In the genomic region with DNA sequence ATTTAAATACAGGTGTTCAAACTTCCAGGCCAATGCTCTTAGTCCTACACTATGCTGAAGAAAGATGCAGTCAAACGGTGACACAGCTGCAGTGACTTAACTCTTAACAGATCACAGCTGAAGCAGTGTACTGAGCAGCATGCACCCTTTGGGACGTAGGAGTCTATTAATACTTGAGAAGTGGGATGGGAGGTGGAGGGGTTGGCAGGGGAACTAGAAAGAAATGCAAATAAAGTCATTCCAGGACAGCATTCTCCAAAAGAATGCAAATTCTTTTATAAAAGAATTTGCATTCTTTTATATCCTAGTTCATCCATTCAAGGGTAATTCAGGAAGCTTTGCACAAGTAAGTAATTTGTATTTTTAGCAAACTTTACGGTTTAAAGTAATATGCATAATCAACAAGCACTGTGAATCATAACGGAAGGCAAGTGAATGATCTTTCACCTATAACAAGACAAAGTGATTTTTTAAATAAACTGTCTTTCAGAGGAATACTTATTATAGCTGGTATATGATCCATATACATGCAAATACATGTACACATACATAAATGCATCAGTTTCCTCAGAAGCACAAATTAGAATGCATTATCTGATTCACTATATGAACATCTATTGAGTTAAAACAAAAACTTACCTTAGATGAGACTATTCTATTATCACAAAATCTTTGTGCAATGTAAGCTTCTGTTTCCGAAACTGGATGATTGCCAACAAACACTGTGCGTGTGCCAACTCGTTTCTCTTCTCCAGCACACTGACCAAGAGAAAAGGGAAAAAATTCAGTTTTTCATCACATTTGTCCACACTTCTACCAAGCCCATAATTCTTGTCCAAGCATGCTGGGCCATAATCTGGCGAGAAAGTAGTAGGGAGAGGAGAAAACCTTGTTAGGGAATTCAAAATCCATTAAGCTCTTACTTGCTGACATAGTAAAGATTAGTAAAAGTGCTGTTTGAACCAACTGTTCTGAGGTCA, we compare ENCODE assay signal across 10 cellular contexts.
DNase-seq lines count a peak whose midpoint lies in the region; ATAC-seq and TF ChIP-seq lines count a peak whose summit lies in the region.
"Had no signal": no experiment of that assay in that cellular context is flagged by ENCODE, and none has a peak within 500 bp of the region (broad histone marks: within the 10 kb centered on the region; RNA-seq: fewer than 3 reads in every experiment).

No MANE protein-coding gene starts in this region.

- intact Hi-C loops in activated T-helper 1 cell treated with anti-CD3 and anti-CD28 coated beads, Interleukin-12 subunit alpha, Interleukin-12 subunit beta, Interleukin-2, Interleukin-4 antibody, amounts not matched to agents 30 ng/mL and 10 ng/mL and 1 ng/mL, durations not matched to agents 14 hours and 24 hours and 36 hours (cut with micrococcal nuclease), result no loop called here
- intact Hi-C loops in right cardiac atrium (cut with DNase I) (no loop called here), Right ventricle myocardium inferior (cut with DNase I) (no loop called here)

- H3K27me3 Mint-ChIP-seq in activated T-helper 1 cell treated with anti-CD3 and anti-CD28 coated beads, Interleukin-12 subunit alpha, Interleukin-12 subunit beta, Interleukin-2, Interleukin-4 antibody, amounts not matched to agents 30 ng/mL and 10 ng/mL and 1 ng/mL, durations not matched to agents 14 hours and 24 hours and 36 hours (ENCODE audit: insufficient read depth), result no peaks in the 10 kb centered on the region

- no peak for ATAC-seq in right cardiac atrium
- no peak for ATAC-seq in Right ventricle myocardium inferior
- ATAC-seq: activated naive CD4-positive, alpha-beta T cell treated with anti-CD3 and anti-CD28 coated beads, Interleukin-2, amount 50 U/mL, for 72 hours; Panc1 had no signal

- peaks cover 5% of the 10 kb centered on the region for H3K4me1 Mint-ChIP-seq in activated T-helper 1 cell treated with anti-CD3 and anti-CD28 coated beads, Interleukin-12 subunit alpha, Interleukin-12 subunit beta, Interleukin-2, Interleukin-4 antibody, amounts not matched to agents 30 ng/mL and 10 ng/mL and 1 ng/mL, durations not matched to agents 14 hours and 24 hours and 36 hours (ENCODE audit: low read depth)

- H3K27ac ChIP-seq in right cardiac atrium (ENCODE audit: low read length), result no peak overlapping the region

- WGBS in right cardiac atrium, result 37% methylated on average over 8 of the region's 8 CpGs

- no peak for TF ChIP-seq CTCF in choroid plexus epithelial cell (conservative IDR thresholded peaks at IDR 0.05; ENCODE audit: low read depth, low read length)

- no peaks in the 10 kb centered on the region for H3K4me1 ChIP-seq in right cardiac atrium (ENCODE audit: control insufficient read depth, insufficient read depth, low read length)

- H3K4me3 ChIP-seq in MG63 (no peak overlapping the region), choroid plexus epithelial cell (ENCODE audit: low read depth, low read length) (no peak overlapping the region), right cardiac atrium (ENCODE audit: low read length) (no peak overlapping the region)

- H3K27me3 ChIP-seq in MG63, result no peaks in the 10 kb centered on the region
- H3K27me3 ChIP-seq in right cardiac atrium (ENCODE audit: control insufficient read depth, insufficient read depth), result no peaks in the 10 kb centered on the region

- peak; percentile 60 for DNase-seq in GM04503 (ENCODE audit: low read depth)
- peak; percentile 29 for DNase-seq in MG63
- DNase-seq in choroid plexus epithelial cell (ENCODE audit: low read depth), result peak; percentile 63
- peak; percentile 26 for DNase-seq in pons (ENCODE audit: low spot score)
- DNase-seq in activated T-helper 1 cell treated with anti-CD3 and anti-CD28 coated beads, Interleukin-12 subunit alpha, Interleukin-12 subunit beta, Interleukin-2, Interleukin-4 antibody, amounts not matched to agents 30 ng/mL and 10 ng/mL and 1 ng/mL, durations not matched to agents 14 hours and 24 hours and 36 hours (ENCODE audit: low spot score), result no peak
- no peak for DNase-seq in H4 (ENCODE audit: low spot score)
- no peak for DNase-seq in right cardiac atrium
- no peak for DNase-seq in Right ventricle myocardium inferior (ENCODE audit: missing footprints)

- no peak overlapping the region for H3K27ac Mint-ChIP-seq in activated T-helper 1 cell treated with anti-CD3 and anti-CD28 coated beads, Interleukin-12 subunit alpha, Interleukin-12 subunit beta, Interleukin-2, Interleukin-4 antibody, amounts not matched to agents 30 ng/mL and 10 ng/mL and 1 ng/mL, durations not matched to agents 14 hours and 24 hours and 36 hours
- H3K27ac Mint-ChIP-seq: activated naive CD4-positive, alpha-beta T cell treated with anti-CD3 and anti-CD28 coated beads, Interleukin-2, amount 50 U/mL, for 72 hours had no signal

- H3K36me3 ChIP-seq in MG63, result 0 out of 2 replicates have a peak, but pooled peaks cover 2% of the 10 kb centered on the region

- H3K36me3 Mint-ChIP-seq in activated T-helper 1 cell treated with anti-CD3 and anti-CD28 coated beads, Interleukin-12 subunit alpha, Interleukin-12 subunit beta, Interleukin-2, Interleukin-4 antibody, amounts not matched to agents 30 ng/mL and 10 ng/mL and 1 ng/mL, durations not matched to agents 14 hours and 24 hours and 36 hours (ENCODE audit: low read depth), result peaks cover 3% of the 10 kb centered on the region
- H3K36me3 Mint-ChIP-seq: activated naive CD4-positive, alpha-beta T cell treated with anti-CD3 and anti-CD28 coated beads, Interleukin-2, amount 50 U/mL, for 72 hours had no signal

- H3K9me3 ChIP-seq in MG63, result no peaks in the 10 kb centered on the region
- no peaks in the 10 kb centered on the region for H3K9me3 ChIP-seq in right cardiac atrium (ENCODE audit: control insufficient read depth, low read length)

- H3K4me3 Mint-ChIP-seq in activated T-helper 1 cell treated with anti-CD3 and anti-CD28 coated beads, Interleukin-12 subunit alpha, Interleukin-12 subunit beta, Interleukin-2, Interleukin-4 antibody, amounts not matched to agents 30 ng/mL and 10 ng/mL and 1 ng/mL, durations not matched to agents 14 hours and 24 hours and 36 hours, result no peak overlapping the region

- H3K9me3 Mint-ChIP-seq in activated T-helper 1 cell treated with anti-CD3 and anti-CD28 coated beads, Interleukin-12 subunit alpha, Interleukin-12 subunit beta, Interleukin-2, Interleukin-4 antibody, amounts not matched to agents 30 ng/mL and 10 ng/mL and 1 ng/mL, durations not matched to agents 14 hours and 24 hours and 36 hours, result no peaks in the 10 kb centered on the region
- H3K9me3 Mint-ChIP-seq: activated naive CD4-positive, alpha-beta T cell treated with anti-CD3 and anti-CD28 coated beads, Interleukin-2, amount 50 U/mL, for 72 hours had no signal

Comparison
In these comparisons a context has a peak if more than half of its experiments do, and no peak if none do; other contexts are left out.
1. DNase-seq: peak in GM04503 (single experiment), MG63 (single experiment), choroid plexus epithelial cell (single experiment) and pons (single experiment); none in activated T-helper 1 cell treated with anti-CD3 and anti-CD28 coated beads, Interleukin-12 subunit alpha, Interleukin-12 subunit beta, Interleukin-2, Interleukin-4 antibody, amounts not matched to agents 30 ng/mL and 10 ng/mL and 1 ng/mL, durations not matched to agents 14 hours and 24 hours and 36 hours (single experiment), H4 (single experiment), right cardiac atrium (0 of 3) and Right ventricle myocardium inferior (single experiment).